In genomic region chr1:28966617-28967016, GRCh38 we compare ENCODE assay signal across 27 cellular contexts. TPM values are rescaled to one million over a fixed set of nuclear protein-coding genes. Genes with fewer than 3 reads are reported as not detected.
DNase-seq lines count a peak whose midpoint lies in the region; ATAC-seq, FAIRE-seq and TF ChIP-seq lines count a peak whose summit lies in the region.
"Had no signal": no experiment of that assay in that cellular context is flagged by ENCODE, and none has a peak within 500 bp of the region (broad histone marks: within the 10 kb centered on the region; RNA-seq: fewer than 3 reads in every experiment).

No MANE protein-coding gene starts in this region.

- H3K9ac ChIP-seq in endothelial cell of umbilical vein (replicated peaks; ENCODE audit: extremely low read depth, insufficient read depth, low read length): no peak overlapping the region

- no TSS peak for BruUV-seq in endothelial cell of umbilical vein (replicated peaks; lab: Mats Ljungman, UMichigan)

- no peak for ATAC-seq in naive thymus-derived CD8-positive, alpha-beta T cell
- ATAC-seq: left lung; stimulated activated naive CD8-positive, alpha-beta T cell treated with anti-CD3 and anti-CD28 coated beads, Interleukin-15, amount 100 ng/mL, for 72 hours had no signal

- DNase-seq in COLO668 (lab: John Stamatoyannopoulos, UW; ENCODE audit: unreplicated experiment): peak; percentile 47
- peak; percentile 36 for DNase-seq in HuH-7 (ENCODE audit: low spot score)
- DNase-seq in endothelial cell of umbilical vein (ENCODE audit: low read depth, low spot score): peak; percentile 9
- DNase-seq in naive thymus-derived CD8-positive, alpha-beta T cell: no peak
- no peak for DNase-seq in NCI-H2171 treated with DMSO at 0.1 percent for 48 hours (lab: John Stamatoyannopoulos, UW)
- no peak for DNase-seq in foreskin melanocyte
- no peak for DNase-seq in NCI-H1092 (lab: John Stamatoyannopoulos, UW)
- DNase-seq: activated CD4-positive, alpha-beta T cell treated with anti-CD3 and anti-CD28 coated beads, Interleukin-2, amount 10 ng/mL, durations not matched to agents 24 days and 14 days; activated naive CD8-positive, alpha-beta T cell treated with anti-CD3 and anti-CD28 coated beads, Interleukin-2, amount 10 ng/mL, durations not matched to agents 7 days and 5 days; cerebellar nuclear complex; COR-L47; DND-41; left lung; midbrain; NCI-H1105 treated with DMSO at 0.1 percent for 48 hours; NCI-H2081; NCI-H345; NCI-H774; stimulated activated naive CD8-positive, alpha-beta T cell treated with anti-CD3 and anti-CD28 coated beads, Interleukin-15, amount 100 ng/mL, for 72 hours; thyroid gland had no signal

- H3K27me3 Mint-ChIP-seq in naive thymus-derived CD8-positive, alpha-beta T cell: no peaks in the 10 kb centered on the region
- H3K27me3 Mint-ChIP-seq: activated CD4-positive, alpha-beta T cell treated with anti-CD3 and anti-CD28 coated beads, Interleukin-2, amount 10 ng/mL, durations not matched to agents 24 days and 14 days; activated naive CD8-positive, alpha-beta T cell treated with anti-CD3 and anti-CD28 coated beads, Interleukin-2, amount 10 ng/mL, durations not matched to agents 7 days and 5 days; progenitor cell of endocrine pancreas; stimulated activated naive CD8-positive, alpha-beta T cell treated with anti-CD3 and anti-CD28 coated beads, Interleukin-15, amount 100 ng/mL, for 72 hours had no signal

- no peaks in the 10 kb centered on the region for H3K4me1 ChIP-seq in endothelial cell of umbilical vein (ENCODE audit: control insufficient read depth, extremely low read depth, insufficient read depth, low read length)
- H3K4me1 ChIP-seq: left lung, thyroid gland had no signal

- intact Hi-C loops in endothelial cell of umbilical vein (cut with micrococcal nuclease): no loop called here

- H3K79me2 ChIP-seq in endothelial cell of umbilical vein (ENCODE audit: control insufficient read depth, insufficient read depth, low read length): no peaks in the 10 kb centered on the region

- peaks cover 27 to 72% (median 63%) of the 10 kb centered on the region in 4 donors for H3K4me1 Mint-ChIP-seq in naive thymus-derived CD8-positive, alpha-beta T cell

- no peaks in the 10 kb centered on the region for H3K9me3 ChIP-seq in endothelial cell of umbilical vein (replicated peaks; ENCODE audit: control insufficient read depth, insufficient read depth, low read length)
- H3K9me3 ChIP-seq: left lung, thyroid gland had no signal

- CTCF ChIA-PET in endothelial cell of umbilical vein (lab: Charles Lee): no interaction called here

- no peak overlapping the region for H3K27ac ChIP-seq in endothelial cell of umbilical vein (ENCODE audit: insufficient read depth, low read depth, low read length)
- H3K27ac ChIP-seq: epithelial cell of prostate, HL-60, left lung, thyroid gland, VCaP had no signal

- no peaks in the 10 kb centered on the region for H3K9me1 ChIP-seq in endothelial cell of umbilical vein (replicated peaks; ENCODE audit: control insufficient read depth, extremely low read depth, insufficient read depth, low read length)

- no peak for FAIRE-seq in endothelial cell of umbilical vein (lab: Jason Lieb, UNC)
- FAIRE-seq: H1 had no signal

- peak overlapping the region in 9 of 10 donors; percentile 0 to 81 (median 45) for H3K27ac Mint-ChIP-seq in naive thymus-derived CD8-positive, alpha-beta T cell
- H3K27ac Mint-ChIP-seq: activated CD4-positive, alpha-beta T cell treated with anti-CD3 and anti-CD28 coated beads, Interleukin-2, amount 10 ng/mL, durations not matched to agents 24 days and 14 days; activated naive CD8-positive, alpha-beta T cell treated with anti-CD3 and anti-CD28 coated beads, Interleukin-2, amount 10 ng/mL, durations not matched to agents 7 days and 5 days; stimulated activated naive CD8-positive, alpha-beta T cell treated with anti-CD3 and anti-CD28 coated beads, Interleukin-15, amount 100 ng/mL, for 72 hours had no signal

- H3K4me3 Mint-ChIP-seq in naive thymus-derived CD8-positive, alpha-beta T cell: peak overlapping the region in 2 of 10 donors; percentile 8 to 11
- H3K4me3 Mint-ChIP-seq: activated CD4-positive, alpha-beta T cell treated with anti-CD3 and anti-CD28 coated beads, Interleukin-2, amount 10 ng/mL, durations not matched to agents 24 days and 14 days; activated naive CD8-positive, alpha-beta T cell treated with anti-CD3 and anti-CD28 coated beads, Interleukin-2, amount 10 ng/mL, durations not matched to agents 7 days and 5 days; neural crest cell; stimulated activated naive CD8-positive, alpha-beta T cell treated with anti-CD3 and anti-CD28 coated beads, Interleukin-15, amount 100 ng/mL, for 72 hours had no signal

- no peaks in the 10 kb centered on the region for H3K27me3 ChIP-seq in endothelial cell of umbilical vein (ENCODE audit: control insufficient read depth in 2 of 2, insufficient read depth in 2 of 2, low read length in 2 of 2)
- H3K27me3 ChIP-seq: left lung, thyroid gland had no signal

- H4K20me1 ChIP-seq in endothelial cell of umbilical vein (replicated peaks; ENCODE audit: control insufficient read depth, extremely low read depth, insufficient read depth, low read length): no peaks in the 10 kb centered on the region

- dilution Hi-C loops in endothelial cell of umbilical vein (cut with MboI; ENCODE audit: extremely low pct_ligation_motif_present, low sequenced_read_pairs): no loop called here

- H3K36me3 Mint-ChIP-seq in naive thymus-derived CD8-positive, alpha-beta T cell: peaks cover 0 to 5% (median 3%) of the 10 kb centered on the region in 3 donors

- no peak for TF ChIP-seq CTCF in endothelial cell of umbilical vein (IDR thresholded peaks at IDR 0.05; ENCODE audit: extremely low read depth in 1 of 2, insufficient read depth in 1 of 2, low read depth in 1 of 2, low read length in 2 of 2)

- no peaks in the 10 kb centered on the region for H3K9me3 Mint-ChIP-seq in naive thymus-derived CD8-positive, alpha-beta T cell
- H3K9me3 Mint-ChIP-seq: activated CD4-positive, alpha-beta T cell treated with anti-CD3 and anti-CD28 coated beads, Interleukin-2, amount 10 ng/mL, durations not matched to agents 24 days and 14 days; activated naive CD8-positive, alpha-beta T cell treated with anti-CD3 and anti-CD28 coated beads, Interleukin-2, amount 10 ng/mL, durations not matched to agents 7 days and 5 days; activated T-helper 2 cell treated with anti-CD3 and anti-CD28 coated beads, Interferon-gamma antibody, Interleukin-2, Interleukin-4, amounts not matched to agents 10 μg/mL and 5 μg/mL and 100 μg/mL, durations not matched to agents 14 hours and 24 hours and 36 hours; neural crest cell; stimulated activated naive CD8-positive, alpha-beta T cell treated with anti-CD3 and anti-CD28 coated beads, Interleukin-15, amount 100 ng/mL, for 72 hours had no signal

- H3K4me3 ChIP-seq in endothelial cell of umbilical vein (replicated peaks in 1 of 3; ENCODE audit: insufficient read depth in 1 of 3, low read depth in 1 of 3, low read length in 3 of 3): no peak overlapping the region
- H3K4me3 ChIP-seq: left lung, thyroid gland had no signal

- POLR2A ChIA-PET in endothelial cell of umbilical vein (lab: Charles Lee): no interaction called here
- POLR2A ChIA-PET in naive thymus-derived CD8-positive, alpha-beta T cell (lab: Charles Lee): no interaction called here

- no peaks in the 10 kb centered on the region for H3K36me3 ChIP-seq in endothelial cell of umbilical vein (ENCODE audit: control insufficient read depth in 2 of 2, extremely low read depth in 1 of 2, insufficient read depth in 2 of 2, low read length in 2 of 2)
- H3K36me3 ChIP-seq: left lung, thyroid gland had no signal

- H2AFZ ChIP-seq in endothelial cell of umbilical vein (ENCODE audit: low read depth, low read length): no peak overlapping the region

- TF ChIP-seq POLR2A in endothelial cell of umbilical vein (IDR thresholded peaks at IDR 0.05; ENCODE audit: low read depth, low read length): no peak

- H3K4me2 ChIP-seq in endothelial cell of umbilical vein (ENCODE audit: insufficient read depth, low read length): no peak overlapping the region

TF ChIP-seq in endothelial cell of umbilical vein, 7 proteins besides CTCF, POLR2A, EP300 and RAD21:
- TF ChIP-seq EZH2 (IDR thresholded peaks at IDR 0.05; ENCODE audit: borderline replicate concordance, low read depth, low read length, severe bottlenecking) (no peak), MYC (IDR thresholded peaks at IDR 0.05; ENCODE audit: low read depth, low read length) (no peak), GATA2 (IDR thresholded peaks at IDR 0.05; ENCODE audit: insufficient read depth, insufficient read length, low read depth, low read length) (no peak), POLR2AphosphoS5 (IDR thresholded peaks at IDR 0.05; ENCODE audit: insufficient read depth, low read depth, low read length) (no peak), JUN (IDR thresholded peaks at IDR 0.05; ENCODE audit: borderline replicate concordance, insufficient read depth, insufficient read length, low read depth) (no peak), FOS (IDR thresholded peaks at IDR 0.05; ENCODE audit: borderline replicate concordance, insufficient read depth, low read length) (no peak), MAX (IDR thresholded peaks at IDR 0.05; ENCODE audit: insufficient read depth, insufficient read length) (no peak)
TF ChIP-seq in endothelial cell of umbilical vein: peak in this region for 0.

RNA-seq across cellular contexts. Expression of gene EPB41, which starts 52.2 kb away (rescaled TPM):
- 39.7 and 45.7 TPM in 2 replicates for total RNA-seq in endothelial cell of umbilical vein
- 20.2 and 22.3 TPM in 2 replicates for polyA plus RNA-seq in endothelial cell of umbilical vein
- polyA plus RNA-seq in endothelial cell of umbilical vein (2011; cell fraction: cytosol; rRNA removed): 22.4 and 23.7 TPM in 2 replicates
- 58.9 and 63.0 TPM in 2 replicates for polyA plus RNA-seq in endothelial cell of umbilical vein (2011; cell fraction: nucleus; rRNA removed)
- 16.3 and 16.4 TPM in 2 replicates for polyA plus RNA-seq in endothelial cell of umbilical vein (2012)
- polyA minus RNA-seq in endothelial cell of umbilical vein: 58.5 and 75.6 TPM in 2 replicates
- 24.5 TPM for polyA minus RNA-seq in endothelial cell of umbilical vein (2011; cell fraction: cytosol; rRNA and poly(A)+ RNA removed)
- 79.0 and 100 TPM in 2 replicates for polyA minus RNA-seq in endothelial cell of umbilical vein (2011; cell fraction: nucleus; rRNA and poly(A)+ RNA removed)
- total RNA-seq in naive thymus-derived CD8-positive, alpha-beta T cell: 100 to 1,000 TPM; 300 to 328 TPM
- polyA plus RNA-seq in naive thymus-derived CD8-positive, alpha-beta T cell: 10 to 100 TPM; 84.1 to 99.9 (median 92.9) TPM

Comparison
In these comparisons a context has a peak if more than half of its experiments do, and no peak if none do; other contexts are left out.
1. DNase-seq: peak in COLO668 (single experiment), HuH-7 (single experiment) and endothelial cell of umbilical vein (single experiment); none in naive thymus-derived CD8-positive, alpha-beta T cell (0 of 10), NCI-H2171 treated with DMSO at 0.1 percent for 48 hours (single experiment), foreskin melanocyte (single experiment) and NCI-H1092 (single experiment).